Comparison of ENCODE assay signal across 1 cellular context in the genomic region with DNA sequence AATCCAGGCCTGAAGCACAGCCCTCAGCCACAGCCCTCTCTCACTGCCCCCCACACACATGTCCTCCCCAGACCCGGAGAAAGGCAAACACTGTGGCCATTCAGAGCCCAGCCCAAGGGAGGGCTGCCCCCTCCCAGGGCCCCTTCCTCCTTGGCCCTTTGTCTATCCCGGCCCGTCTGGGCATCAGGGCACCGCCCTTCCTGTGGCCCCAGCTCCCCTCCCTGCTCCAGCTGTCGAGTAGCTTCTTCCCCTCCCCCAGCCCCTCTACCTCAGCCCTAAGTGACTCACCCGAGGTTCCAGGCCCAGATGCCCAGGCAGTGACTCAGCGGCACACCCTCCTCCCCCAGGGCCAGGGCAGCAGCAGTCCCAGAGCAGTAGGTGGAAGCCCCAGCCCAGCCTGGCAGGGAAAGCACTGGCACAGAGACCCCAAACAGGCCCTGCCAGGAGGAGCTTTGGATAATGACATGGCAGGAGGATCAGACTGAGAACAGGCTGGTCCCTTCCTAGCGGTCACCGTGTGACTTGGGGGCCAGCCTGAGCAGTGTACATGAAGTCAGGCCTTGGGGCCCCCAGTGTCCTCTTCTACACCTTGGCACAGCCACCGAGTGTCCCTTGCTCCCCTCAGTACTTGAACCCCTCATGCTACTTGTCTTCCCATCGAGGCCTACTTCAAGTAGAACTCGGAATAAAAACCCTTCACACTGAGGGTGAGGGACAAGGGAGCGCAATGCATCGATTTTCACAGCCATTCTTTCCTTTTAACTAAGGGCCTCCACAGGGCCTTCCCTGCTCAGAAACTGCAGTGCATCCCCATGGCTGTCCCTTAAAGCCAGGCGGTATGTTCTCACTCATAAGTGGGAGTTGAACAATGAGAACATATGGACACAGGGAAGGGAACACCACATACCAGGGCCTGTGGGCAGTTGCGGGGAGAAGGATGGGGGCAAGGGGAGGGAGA.
TF ChIP-seq lines count a peak whose summit lies in the region.

No MANE protein-coding gene starts in this region.

TF ChIP-seq in HepG2, 621 proteins besides CTCF, POLR2A, EP300 and RAD21 (continued from another document and continues in another):
- TF ChIP-seq, protein P1, sequence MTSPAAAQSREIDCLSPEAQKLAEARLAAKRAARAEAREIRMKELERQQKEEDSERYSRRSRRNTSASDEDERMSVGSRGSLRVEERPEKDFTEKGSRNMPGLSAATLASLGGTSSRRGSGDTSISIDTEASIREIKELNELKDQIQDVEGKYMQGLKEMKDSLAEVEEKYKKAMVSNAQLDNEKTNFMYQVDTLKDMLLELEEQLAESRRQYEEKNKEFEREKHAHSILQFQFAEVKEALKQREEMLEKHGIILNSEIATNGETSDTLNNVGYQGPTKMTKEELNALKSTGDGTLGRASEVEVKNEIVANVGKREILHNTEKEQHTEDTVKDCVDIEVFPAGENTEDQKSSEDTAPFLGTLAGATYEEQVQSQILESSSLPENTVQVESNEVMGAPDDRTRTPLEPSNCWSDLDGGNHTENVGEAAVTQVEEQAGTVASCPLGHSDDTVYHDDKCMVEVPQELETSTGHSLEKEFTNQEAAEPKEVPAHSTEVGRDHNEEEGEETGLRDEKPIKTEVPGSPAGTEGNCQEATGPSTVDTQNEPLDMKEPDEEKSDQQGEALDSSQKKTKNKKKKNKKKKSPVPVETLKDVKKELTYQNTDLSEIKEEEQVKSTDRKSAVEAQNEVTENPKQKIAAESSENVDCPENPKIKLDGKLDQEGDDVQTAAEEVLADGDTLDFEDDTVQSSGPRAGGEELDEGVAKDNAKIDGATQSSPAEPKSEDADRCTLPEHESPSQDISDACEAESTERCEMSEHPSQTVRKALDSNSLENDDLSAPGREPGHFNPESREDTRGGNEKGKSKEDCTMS (CRISPR knock-in tag; conservative IDR thresholded peaks at IDR 0.05) = no peak
- TF ChIP-seq ZC3H4 (CRISPR knock-in tag; IDR thresholded peaks at IDR 0.05; ENCODE audit: borderline replicate concordance) (no peak), ZMAT3 (CRISPR knock-in tag; conservative IDR thresholded peaks at IDR 0.05) (no peak), ZNF567 (CRISPR knock-in tag; IDR thresholded peaks at IDR 0.05; ENCODE audit: borderline replicate concordance) (no peak), SMAD3 (CRISPR knock-in tag; IDR thresholded peaks at IDR 0.05) (no peak), SRY (CRISPR knock-in tag; IDR thresholded peaks at IDR 0.05) (no peak), ZNF570 (CRISPR knock-in tag; IDR thresholded peaks at IDR 0.05; ENCODE audit: borderline replicate concordance) (no peak), ZNF687 (CRISPR knock-in tag; IDR thresholded peaks at IDR 0.05) (peak; percentile 78), ZNF646 (CRISPR knock-in tag; IDR thresholded peaks at IDR 0.05) (no peak), NCOA2 (CRISPR knock-in tag; IDR thresholded peaks at IDR 0.05) (peak; percentile 35; the same call in 1 of the 2 replicates), ZFYVE20 (CRISPR knock-in tag; IDR thresholded peaks at IDR 0.05; ENCODE audit: borderline replicate concordance, low read depth) (no peak), ZNF205 (CRISPR knock-in tag; IDR thresholded peaks at IDR 0.05) (no peak), TP53 (CRISPR knock-in tag; conservative IDR thresholded peaks at IDR 0.05) (no peak), NCOR1 (IDR thresholded peaks at IDR 0.05; ENCODE audit: borderline replicate concordance, low read length) (no peak), SMC3 (IDR thresholded peaks at IDR 0.05; ENCODE audit: low read length) (no peak), SCMH1 (CRISPR knock-in tag; IDR thresholded peaks at IDR 0.05; ENCODE audit: borderline replicate concordance) (no peak), CEBPB (IDR thresholded peaks at IDR 0.05; ENCODE audit: borderline replicate concordance, low read depth, low read length) (no peak), ZNF274 (CRISPR knock-in tag; IDR thresholded peaks at IDR 0.05) (no peak)
- TF ChIP-seq, protein P2, sequence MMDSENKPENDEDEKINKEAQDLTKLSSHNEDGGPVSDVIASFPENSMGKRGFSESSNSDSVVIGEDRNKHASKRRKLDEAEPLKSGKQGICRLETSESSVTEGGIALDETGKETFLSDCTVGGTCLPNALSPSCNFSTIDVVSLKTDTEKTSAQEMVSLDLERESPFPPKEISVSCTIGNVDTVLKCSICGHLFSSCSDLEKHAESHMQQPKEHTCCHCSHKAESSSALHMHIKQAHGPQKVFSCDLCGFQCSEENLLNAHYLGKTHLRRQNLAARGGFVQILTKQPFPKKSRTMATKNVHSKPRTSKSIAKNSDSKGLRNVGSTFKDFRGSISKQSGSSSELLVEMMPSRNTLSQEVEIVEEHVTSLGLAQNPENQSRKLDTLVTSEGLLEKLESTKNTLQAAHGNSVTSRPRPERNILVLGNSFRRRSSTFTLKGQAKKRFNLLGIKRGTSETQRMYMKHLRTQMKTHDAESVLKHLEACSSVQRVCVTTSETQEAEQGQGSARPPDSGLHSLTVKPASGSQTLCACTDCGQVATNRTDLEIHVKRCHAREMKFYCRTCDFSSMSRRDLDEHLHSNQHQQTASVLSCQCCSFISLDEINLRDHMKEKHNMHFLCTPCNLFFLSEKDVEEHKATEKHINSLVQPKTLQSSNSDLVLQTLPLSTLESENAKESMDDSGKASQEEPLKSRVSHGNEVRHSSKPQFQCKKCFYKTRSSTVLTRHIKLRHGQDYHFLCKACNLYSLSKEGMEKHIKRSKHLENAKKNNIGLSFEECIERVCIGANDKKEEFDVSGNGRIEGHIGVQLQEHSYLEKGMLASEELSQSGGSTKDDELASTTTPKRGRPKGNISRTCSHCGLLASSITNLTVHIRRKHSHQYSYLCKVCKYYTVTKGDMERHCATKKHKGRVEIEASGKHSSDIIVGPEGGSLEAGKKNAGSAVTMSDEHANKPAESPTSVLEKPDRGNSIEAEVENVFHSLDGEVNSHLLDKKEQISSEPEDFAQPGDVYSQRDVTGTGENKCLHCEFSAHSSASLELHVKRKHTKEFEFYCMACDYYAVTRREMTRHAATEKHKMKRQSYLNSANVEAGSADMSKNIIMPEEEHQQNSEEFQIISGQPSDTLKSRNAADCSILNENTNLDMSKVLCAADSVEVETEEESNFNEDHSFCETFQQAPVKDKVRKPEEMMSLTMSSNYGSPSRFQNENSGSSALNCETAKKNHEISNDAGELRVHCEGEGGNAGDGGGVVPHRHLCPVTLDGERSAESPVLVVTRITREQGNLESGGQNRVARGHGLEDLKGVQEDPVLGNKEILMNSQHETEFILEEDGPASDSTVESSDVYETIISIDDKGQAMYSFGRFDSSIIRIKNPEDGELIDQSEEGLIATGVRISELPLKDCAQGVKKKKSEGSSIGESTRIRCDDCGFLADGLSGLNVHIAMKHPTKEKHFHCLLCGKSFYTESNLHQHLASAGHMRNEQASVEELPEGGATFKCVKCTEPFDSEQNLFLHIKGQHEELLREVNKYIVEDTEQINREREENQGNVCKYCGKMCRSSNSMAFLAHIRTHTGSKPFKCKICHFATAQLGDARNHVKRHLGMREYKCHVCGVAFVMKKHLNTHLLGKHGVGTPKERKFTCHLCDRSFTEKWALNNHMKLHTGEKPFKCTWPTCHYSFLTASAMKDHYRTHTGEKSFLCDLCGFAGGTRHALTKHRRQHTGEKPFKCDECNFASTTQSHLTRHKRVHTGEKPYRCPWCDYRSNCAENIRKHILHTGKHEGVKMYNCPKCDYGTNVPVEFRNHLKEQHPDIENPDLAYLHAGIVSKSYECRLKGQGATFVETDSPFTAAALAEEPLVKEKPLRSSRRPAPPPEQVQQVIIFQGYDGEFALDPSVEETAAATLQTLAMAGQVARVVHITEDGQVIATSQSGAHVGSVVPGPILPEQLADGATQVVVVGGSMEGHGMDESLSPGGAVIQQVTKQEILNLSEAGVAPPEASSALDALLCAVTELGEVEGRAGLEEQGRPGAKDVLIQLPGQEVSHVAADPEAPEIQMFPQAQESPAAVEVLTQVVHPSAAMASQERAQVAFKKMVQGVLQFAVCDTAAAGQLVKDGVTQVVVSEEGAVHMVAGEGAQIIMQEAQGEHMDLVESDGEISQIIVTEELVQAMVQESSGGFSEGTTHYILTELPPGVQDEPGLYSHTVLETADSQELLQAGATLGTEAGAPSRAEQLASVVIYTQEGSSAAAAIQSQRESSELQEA (CRISPR knock-in tag; IDR thresholded peaks at IDR 0.05; ENCODE audit: not compliant biosample characterization) = no peak
- TF ChIP-seq, protein P3, sequence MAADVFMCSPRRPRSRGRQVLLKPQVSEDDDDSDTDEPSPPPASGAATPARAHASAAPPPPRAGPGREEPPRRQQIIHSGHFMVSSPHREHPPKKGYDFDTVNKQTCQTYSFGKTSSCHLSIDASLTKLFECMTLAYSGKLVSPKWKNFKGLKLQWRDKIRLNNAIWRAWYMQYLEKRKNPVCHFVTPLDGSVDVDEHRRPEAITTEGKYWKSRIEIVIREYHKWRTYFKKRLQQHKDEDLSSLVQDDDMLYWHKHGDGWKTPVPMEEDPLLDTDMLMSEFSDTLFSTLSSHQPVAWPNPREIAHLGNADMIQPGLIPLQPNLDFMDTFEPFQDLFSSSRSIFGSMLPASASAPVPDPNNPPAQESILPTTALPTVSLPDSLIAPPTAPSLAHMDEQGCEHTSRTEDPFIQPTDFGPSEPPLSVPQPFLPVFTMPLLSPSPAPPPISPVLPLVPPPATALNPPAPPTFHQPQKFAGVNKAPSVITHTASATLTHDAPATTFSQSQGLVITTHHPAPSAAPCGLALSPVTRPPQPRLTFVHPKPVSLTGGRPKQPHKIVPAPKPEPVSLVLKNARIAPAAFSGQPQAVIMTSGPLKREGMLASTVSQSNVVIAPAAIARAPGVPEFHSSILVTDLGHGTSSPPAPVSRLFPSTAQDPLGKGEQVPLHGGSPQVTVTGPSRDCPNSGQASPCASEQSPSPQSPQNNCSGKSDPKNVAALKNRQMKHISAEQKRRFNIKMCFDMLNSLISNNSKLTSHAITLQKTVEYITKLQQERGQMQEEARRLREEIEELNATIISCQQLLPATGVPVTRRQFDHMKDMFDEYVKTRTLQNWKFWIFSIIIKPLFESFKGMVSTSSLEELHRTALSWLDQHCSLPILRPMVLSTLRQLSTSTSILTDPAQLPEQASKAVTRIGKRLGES (CRISPR knock-in tag; IDR thresholded peaks at IDR 0.05; ENCODE audit: borderline replicate concordance) = no peak
